22 cellular contexts compared by ENCODE assay signal in genomic region chr7:158924956-158925355, GRCh38.
DNase-seq lines count a peak whose midpoint lies in the region; ATAC-seq and TF ChIP-seq lines count a peak whose summit lies in the region.
"Had no signal": no experiment of that assay in that cellular context is flagged by ENCODE, and none has a peak within 500 bp of the region (broad histone marks: within the 10 kb centered on the region; RNA-seq: fewer than 3 reads in every experiment).

No MANE protein-coding gene starts in this region.

- ATAC-seq in GM19397 (IDR thresholded peaks at IDR 0.05; ENCODE audit: unreplicated experiment) = no peak
- no peak for ATAC-seq in HG03457 (IDR thresholded peaks at IDR 0.05; ENCODE audit: unreplicated experiment)
- ATAC-seq: effector memory CD8-positive, alpha-beta T cell; K562; naive thymus-derived CD4-positive, alpha-beta T cell had no signal

- H3K4me3 ChIP-seq in brain microvascular endothelial cell (ENCODE audit: low read depth, low read length) = no peak overlapping the region
- H3K4me3 ChIP-seq: K562, sigmoid colon had no signal

- no peaks in the 10 kb centered on the region for H3K27me3 ChIP-seq in brain microvascular endothelial cell (replicated peaks)
- H3K27me3 ChIP-seq: sigmoid colon had no signal

- DNase-seq in EL (peak; percentile 44), LHCN-M2 (ENCODE audit: low read depth) (peak; percentile 45), brain microvascular endothelial cell (peak; percentile 23), iris pigment epithelial cell (ENCODE audit: low read depth) (peak; percentile 72), DMS114 treated with DMSO at 0.1 percent for 48 hours (lab: John Stamatoyannopoulos, UW; ENCODE audit: unreplicated experiment) (no peak), COR-L47 (lab: John Stamatoyannopoulos, UW) (no peak)
- DNase-seq: activated CD4-positive, alpha-beta T cell treated with anti-CD3 and anti-CD28 coated beads for 48 hours; activated gamma-delta T cell treated with Interleukin-2 at 50 U/mL for 16 hours; aorta; Caco-2; effector memory CD8-positive, alpha-beta T cell; H7; naive thymus-derived CD4-positive, alpha-beta T cell; NCI-H1930; NCI-H446; NK-92 treated with Interleukin-12 subunit alpha and Interleukin-12 subunit beta, amount 100 ng/mL, for 24 hours; RPMI8226; sigmoid colon had no signal

- in situ Hi-C loops in brain microvascular endothelial cell (cut with HindIII; ENCODE audit: low pct_ligation_motif_present, low sequenced_read_pairs) = no loop called here

- no peak for TF ChIP-seq CTCF in brain microvascular endothelial cell (IDR thresholded peaks at IDR 0.05; ENCODE audit: low read depth, low read length, missing control alignments)

- no peak overlapping the region for H3K27ac ChIP-seq in brain microvascular endothelial cell
- H3K27ac ChIP-seq: parathyroid adenoma, sigmoid colon had no signal

- H3K36me3 ChIP-seq in brain microvascular endothelial cell (replicated peaks) = peaks cover 40% of the 10 kb centered on the region

Comparison
In these comparisons a context has a peak if more than half of its experiments do, and no peak if none do; other contexts are left out.
1. DNase-seq: peak in EL (single experiment), LHCN-M2 (single experiment), brain microvascular endothelial cell (single experiment) and iris pigment epithelial cell (single experiment); none in DMS114 treated with DMSO at 0.1 percent for 48 hours (single experiment) and COR-L47 (single experiment).